15 cellular contexts compared by ENCODE assay signal in the genomic region with DNA sequence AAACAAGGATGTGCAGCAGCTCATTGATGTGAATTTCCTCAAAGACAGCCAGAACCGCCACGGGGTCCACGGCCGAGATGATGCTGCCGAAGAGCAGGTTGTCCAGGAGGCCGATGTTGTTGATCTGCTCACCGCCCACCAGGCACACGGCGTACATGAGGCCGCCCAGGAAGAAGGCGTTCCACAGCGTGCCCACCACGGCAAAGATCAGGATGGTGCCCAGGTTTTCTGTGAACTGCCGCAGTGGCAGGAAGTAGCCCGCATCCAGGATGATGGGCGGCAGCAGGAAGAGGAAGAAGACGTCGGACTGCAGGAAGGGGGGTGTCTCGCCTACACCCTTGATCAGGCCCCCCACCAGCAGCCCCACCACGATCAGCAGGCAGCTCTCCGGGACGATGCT. TPM values are rescaled to one million over a fixed set of nuclear protein-coding genes. Genes with fewer than 3 reads are reported as not detected.
DNase-seq lines count a peak whose midpoint lies in the region; ATAC-seq and TF ChIP-seq lines count a peak whose summit lies in the region.
"Had no signal": no experiment of that assay in that cellular context is flagged by ENCODE, and none has a peak within 500 bp of the region (broad histone marks: within the 10 kb centered on the region; RNA-seq: fewer than 3 reads in every experiment).

No MANE protein-coding gene starts in this region.

- H3K27ac ChIP-seq in upper lobe of left lung, result peak overlapping the region in 3 of 4 donors; percentile 74 to 84 (median 80)
- H3K27ac ChIP-seq in spleen, result peak overlapping the region in 4 of 8 donors; percentile 80 to 87 (median 84)
- H3K27ac ChIP-seq in Peyer's patch, result no peak overlapping the region
- H3K27ac ChIP-seq: foreskin keratinocyte, VCaP had no signal

- peak overlapping the region; percentile 52 for H3K4me3 Mint-ChIP-seq in activated naive CD4-positive, alpha-beta T cell treated with anti-CD3 and anti-CD28 coated beads for 36 hours
- H3K4me3 Mint-ChIP-seq in endothelial cell (ENCODE audit: unreplicated experiment), result peak overlapping the region; percentile 86
- H3K4me3 Mint-ChIP-seq: HFFc6 had no signal

- peaks cover 13% of the 10 kb centered on the region for H3K36me3 Mint-ChIP-seq in activated naive CD4-positive, alpha-beta T cell treated with anti-CD3 and anti-CD28 coated beads for 36 hours (ENCODE audit: low read depth)
- peaks cover 11 to 15% of the 10 kb centered on the region in 2 donors for H3K36me3 Mint-ChIP-seq in activated naive CD4-positive, alpha-beta T cell treated with anti-CD3 and anti-CD28 coated beads, Interleukin-2, amount 50 U/mL, for 72 hours
- H3K36me3 Mint-ChIP-seq in endothelial cell (ENCODE audit: low read depth, unreplicated experiment), result peaks cover 27% of the 10 kb centered on the region

- H3K9me3 Mint-ChIP-seq in activated naive CD4-positive, alpha-beta T cell treated with anti-CD3 and anti-CD28 coated beads for 36 hours, result no peaks in the 10 kb centered on the region
- no peaks in the 10 kb centered on the region for H3K9me3 Mint-ChIP-seq in activated naive CD4-positive, alpha-beta T cell treated with anti-CD3 and anti-CD28 coated beads, Interleukin-2, amount 50 U/mL, for 72 hours
- H3K9me3 Mint-ChIP-seq in endothelial cell (ENCODE audit: unreplicated experiment), result no peaks in the 10 kb centered on the region
- H3K9me3 Mint-ChIP-seq: HFFc6 had no signal

- TF ChIP-seq EP300 in upper lobe of left lung (IDR thresholded peaks at IDR 0.05), result no peak

- peaks cover 66 to 82% (median 76%) of the 10 kb centered on the region in 4 donors for H3K4me1 ChIP-seq in upper lobe of left lung
- H3K4me1 ChIP-seq in spleen, result peaks cover 30 to 100% (median 76%) of the 10 kb centered on the region in 6 donors
- H3K4me1 ChIP-seq in Peyer's patch, result peaks cover 11 to 57% (median 20%) of the 10 kb centered on the region in 4 donors

- H3K27me3 Mint-ChIP-seq in activated naive CD4-positive, alpha-beta T cell treated with anti-CD3 and anti-CD28 coated beads for 36 hours (ENCODE audit: low read depth), result no peaks in the 10 kb centered on the region
- peaks cover 16% of the 10 kb centered on the region for H3K27me3 Mint-ChIP-seq in endothelial cell (ENCODE audit: unreplicated experiment)

- 70 to 77% methylated on average over 22 of the region's 22 CpGs for WGBS in upper lobe of left lung, 2 donors
- 60 to 70% (median 69%) methylated on average over 22 of the region's 22 CpGs for WGBS in spleen, 5 donors

- no peaks in the 10 kb centered on the region for H3K27me3 ChIP-seq in upper lobe of left lung
- no peaks in the 10 kb centered on the region for H3K27me3 ChIP-seq in spleen (replicated peaks in 1 of 7)
- no peaks in the 10 kb centered on the region for H3K27me3 ChIP-seq in Peyer's patch
- H3K27me3 ChIP-seq: foreskin keratinocyte had no signal

- H3K27ac Mint-ChIP-seq in activated naive CD4-positive, alpha-beta T cell treated with anti-CD3 and anti-CD28 coated beads for 36 hours, result peak overlapping the region; percentile 52
- H3K27ac Mint-ChIP-seq in activated naive CD4-positive, alpha-beta T cell treated with anti-CD3 and anti-CD28 coated beads, Interleukin-2, amount 50 U/mL, for 72 hours, result peak overlapping the region; percentile 13 to 60
- H3K27ac Mint-ChIP-seq in endothelial cell (ENCODE audit: unreplicated experiment), result peak overlapping the region; percentile 94

- no peak overlapping the region for H3K4me3 ChIP-seq in upper lobe of left lung
- H3K4me3 ChIP-seq in spleen, result no peak overlapping the region
- H3K4me3 ChIP-seq in Peyer's patch, result no peak overlapping the region

- H3K4me1 Mint-ChIP-seq in activated naive CD4-positive, alpha-beta T cell treated with anti-CD3 and anti-CD28 coated beads for 36 hours (ENCODE audit: low read depth), result peaks cover 50% of the 10 kb centered on the region
- H3K4me1 Mint-ChIP-seq in endothelial cell (ENCODE audit: unreplicated experiment), result peaks cover 68% of the 10 kb centered on the region

- DNase-seq in activated naive CD4-positive, alpha-beta T cell treated with anti-CD3 and anti-CD28 coated beads for 36 hours, result peak; percentile 28
- no peak for DNase-seq in activated naive CD4-positive, alpha-beta T cell (lab: John Stamatoyannopoulos, UW)
- DNase-seq in activated naive CD4-positive, alpha-beta T cell treated with anti-CD3 and anti-CD28 coated beads, Interleukin-2, amount 50 U/mL, for 72 hours (ENCODE audit: low spot score in 2 of 2), result no peak
- DNase-seq in endothelial cell (ENCODE audit: low spot score) (no peak), upper lobe of left lung (no peak), epidermal melanocyte (ENCODE audit: insufficient read length, low spot score) (no peak), spleen (no peak), Peyer's patch (no peak)
- DNase-seq: Calu3, foreskin keratinocyte, HFFc6, midbrain, NCI-H748 treated with DMSO at 0.1 percent for 48 hours had no signal

- no peak for ATAC-seq in activated naive CD4-positive, alpha-beta T cell treated with anti-CD3 and anti-CD28 coated beads, Interleukin-2, amount 50 U/mL, for 72 hours
- ATAC-seq in upper lobe of left lung (ENCODE audit: low FRiP score in 2 of 2), result no peak
- ATAC-seq: foreskin keratinocyte, right cardiac atrium had no signal

- CTCF ChIA-PET in activated naive CD4-positive, alpha-beta T cell treated with anti-CD3 and anti-CD28 coated beads for 36 hours (lab: Charles Lee), result interaction anchor here (0.6 to 4.3 kb wide), 6 partner anchors 9 to 342 kb away, joined by 3 to 22 read pairs (median 6); no protein-coding TSS in a partner anchor

- H3K36me3 ChIP-seq in upper lobe of left lung, result peaks cover 0 to 8% (median 2%) of the 10 kb centered on the region in 4 donors
- peaks cover 0 to 23% (median 0%) of the 10 kb centered on the region in 6 donors for H3K36me3 ChIP-seq in spleen
- H3K36me3 ChIP-seq in Peyer's patch, result peaks cover 0 to 9% (median 0%) of the 10 kb centered on the region in 3 donors

- TF ChIP-seq CTCF in endothelial cell (IDR thresholded peaks at IDR 0.05; ENCODE audit: unreplicated experiment) (no peak), upper lobe of left lung (IDR thresholded peaks at IDR 0.05) (no peak), spleen (IDR thresholded peaks at IDR 0.05 in 8 of 11, conservative IDR thresholded peaks at IDR 0.05 in 3 of 11) (no peak), Peyer's patch (IDR thresholded peaks at IDR 0.05) (no peak)

- H3K9me3 ChIP-seq in upper lobe of left lung, result no peaks in the 10 kb centered on the region
- no peaks in the 10 kb centered on the region for H3K9me3 ChIP-seq in spleen
- no peaks in the 10 kb centered on the region for H3K9me3 ChIP-seq in Peyer's patch

- intact Hi-C loops in activated naive CD4-positive, alpha-beta T cell treated with anti-CD3 and anti-CD28 coated beads for 36 hours (cut with micrococcal nuclease), result loop anchor here (2.0 kb wide), 3 partner anchors 23 to 171 kb away; no protein-coding TSS in a partner anchor
- intact Hi-C loops in spleen (cut with DNase I; ENCODE audit: low total_unique reads), result no loop called here

- TF ChIP-seq POLR2A in upper lobe of left lung (IDR thresholded peaks at IDR 0.05) (no peak), spleen (IDR thresholded peaks at IDR 0.05) (no peak), Peyer's patch (IDR thresholded peaks at IDR 0.05) (no peak)

RNA-seq across cellular contexts. Expression of a gene that starts 41.1 kb away (rescaled TPM):
- total RNA-seq in activated naive CD4-positive, alpha-beta T cell treated with anti-CD3 and anti-CD28 coated beads for 36 hours, result 10 to 100 TPM; 15.4 to 16.5 TPM
- 10 to 100 TPM; 16.2 to 18.8 TPM for total RNA-seq in activated naive CD4-positive, alpha-beta T cell treated with anti-CD3 and anti-CD28 coated beads, Interleukin-2, amount 50 U/mL, for 72 hours
- total RNA-seq in endothelial cell (ENCODE audit: unreplicated experiment) (96.2 TPM), upper lobe of left lung (10 to 100 TPM; 18.1 to 51.4 (median 31.5) TPM), spleen (10 to 100 TPM; 21.2 to 40.4 (median 35.0) TPM), Peyer's patch (10 to 100 TPM in 3 of 4 donors, 1 to 10 TPM in 1; 5.8 to 68.3 (median 48.2) TPM)
- 10 to 100 TPM in 1 of 3 donors, 1 to 10 TPM in 2; 6.0 to 14.8 (median 7.7) TPM for polyA plus RNA-seq in spleen

Comparison
In these comparisons a context has a peak if more than half of its experiments do, and no peak if none do; other contexts are left out.
1. H3K27ac Mint-ChIP-seq: peak in every context shown above with its lines; median percentile 94 in endothelial cell; 52 in activated naive CD4-positive, alpha-beta T cell treated with anti-CD3 and anti-CD28 coated beads for 36 hours; 36 in activated naive CD4-positive, alpha-beta T cell treated with anti-CD3 and anti-CD28 coated beads, Interleukin-2, amount 50 U/mL, for 72 hours.
2. H3K27ac ChIP-seq: peak in upper lobe of left lung (3 of 4); none in Peyer's patch (0 of 4).